Comparison of ENCODE assay signal across 18 cellular contexts in genomic region chr12:120874547-120875245, GRCh38.
"Had no signal": no experiment of that assay in that cellular context is flagged by ENCODE, and none has a peak within 500 bp of the region (broad histone marks: within the 10 kb centered on the region; RNA-seq: fewer than 3 reads in every experiment).

No MANE protein-coding gene starts in this region.

- ATAC-seq: gastroesophageal sphincter had no signal

- H3K9me3 Mint-ChIP-seq: activated B cell treated with CpG ODN at 0.5 μM for 24 hours; activated CD4-positive, alpha-beta T cell treated with anti-CD3 and anti-CD28 coated beads, Interleukin-2, amount 10 ng/mL, durations not matched to agents 24 days and 14 days; activated T-helper 1 cell treated with anti-CD3 and anti-CD28 coated beads, Interleukin-12 subunit alpha, Interleukin-12 subunit beta, Interleukin-2, Interleukin-4 antibody, amounts not matched to agents 30 ng/mL and 10 ng/mL and 1 ng/mL, durations not matched to agents 14 hours and 24 hours and 36 hours; stimulated activated naive CD8-positive, alpha-beta T cell treated with anti-CD3 and anti-CD28 coated beads, Interleukin-15, Interleukin-2, amounts not matched to agents 100 ng/mL and 50 ng/mL, for 24 hours; type B pancreatic cell had no signal

- H3K27ac ChIP-seq: ascending aorta, breast epithelium, gastroesophageal sphincter, psoas muscle, sigmoid colon, spleen, suprapubic skin had no signal

- H3K27ac Mint-ChIP-seq: activated B cell treated with CpG ODN at 0.5 μM for 24 hours; activated CD4-positive, alpha-beta T cell treated with anti-CD3 and anti-CD28 coated beads, Interleukin-2, amount 10 ng/mL, durations not matched to agents 24 days and 14 days; activated T-helper 1 cell treated with anti-CD3 and anti-CD28 coated beads, Interleukin-12 subunit alpha, Interleukin-12 subunit beta, Interleukin-2, Interleukin-4 antibody, amounts not matched to agents 30 ng/mL and 10 ng/mL and 1 ng/mL, durations not matched to agents 14 hours and 24 hours and 36 hours; type B pancreatic cell had no signal

- H3K27me3 ChIP-seq: ascending aorta, breast epithelium, gastroesophageal sphincter, hepatocyte, sigmoid colon, spleen, suprapubic skin had no signal

- H3K36me3 ChIP-seq: ascending aorta, breast epithelium, gastroesophageal sphincter, sigmoid colon, suprapubic skin had no signal

- H3K9me3 ChIP-seq: ascending aorta, breast epithelium, gastroesophageal sphincter, psoas muscle, sigmoid colon, spleen, suprapubic skin had no signal

- H3K4me3 ChIP-seq: ascending aorta, breast epithelium, gastroesophageal sphincter, hepatocyte, psoas muscle, sigmoid colon, spleen, suprapubic skin had no signal

- DNase-seq: activated B cell treated with CpG ODN at 0.5 μM for 24 hours; activated CD4-positive, alpha-beta T cell treated with anti-CD3 and anti-CD28 coated beads, Interleukin-2, amount 10 ng/mL, durations not matched to agents 24 days and 14 days; activated CD8-positive, alpha-beta memory T cell treated with anti-CD3 and anti-CD28 coated beads for 24 hours; erythroblast; psoas muscle; sigmoid colon; spleen; SW 1271 had no signal

- FAIRE-seq: keratinocyte, TTC549 had no signal

- H3K27me3 Mint-ChIP-seq: activated B cell treated with CpG ODN at 0.5 μM for 24 hours; activated CD4-positive, alpha-beta T cell treated with anti-CD3 and anti-CD28 coated beads, Interleukin-2, amount 10 ng/mL, durations not matched to agents 24 days and 14 days; stimulated activated naive CD8-positive, alpha-beta T cell treated with anti-CD3 and anti-CD28 coated beads, Interleukin-15, Interleukin-2, amounts not matched to agents 100 ng/mL and 50 ng/mL, for 24 hours; type B pancreatic cell had no signal

- H3K4me3 Mint-ChIP-seq: activated B cell treated with CpG ODN at 0.5 μM for 24 hours; activated CD4-positive, alpha-beta T cell treated with anti-CD3 and anti-CD28 coated beads, Interleukin-2, amount 10 ng/mL, durations not matched to agents 24 days and 14 days; activated T-helper 1 cell treated with anti-CD3 and anti-CD28 coated beads, Interleukin-12 subunit alpha, Interleukin-12 subunit beta, Interleukin-2, Interleukin-4 antibody, amounts not matched to agents 30 ng/mL and 10 ng/mL and 1 ng/mL, durations not matched to agents 14 hours and 24 hours and 36 hours; stimulated activated naive CD8-positive, alpha-beta T cell treated with anti-CD3 and anti-CD28 coated beads, Interleukin-15, Interleukin-2, amounts not matched to agents 100 ng/mL and 50 ng/mL, for 24 hours; type B pancreatic cell had no signal

- H3K4me1 ChIP-seq: breast epithelium had no signal
